17 cellular contexts compared by ENCODE assay signal in genomic region chr21:24367936-24368335, GRCh38.
A peak's percentile ranks its signal among the peaks of the same experiment; 100 is the strongest.
DNase-seq lines count a peak whose midpoint lies in the region; ATAC-seq and TF ChIP-seq lines count a peak whose summit lies in the region.
"Had no signal": no experiment of that assay in that cellular context is flagged by ENCODE, and none has a peak within 500 bp of the region (broad histone marks: within the 10 kb centered on the region; RNA-seq: fewer than 3 reads in every experiment).

No MANE protein-coding gene starts in this region.

- in situ Hi-C loops in mammary epithelial cell (cut with MboI; ENCODE audit: low sequenced_read_pairs in 2 of 2) = no loop called here

- POLR2A ChIA-PET in MCF 10A (lab: Yijun Ruan, JAX) = no interaction called here

- H4K20me1 ChIP-seq in mammary epithelial cell (ENCODE audit: insufficient read depth, low read length) = no peaks in the 10 kb centered on the region
- H4K20me1 ChIP-seq: BLaER1 treated with 17β-estradiol and CSF1 and Interleukin-3, amounts not matched to agents 10 nM and 100 nM had no signal

- H3K4me3 ChIP-seq in mammary epithelial cell (replicated peaks in 1 of 3; ENCODE audit: insufficient read depth in 1 of 3, low read depth in 2 of 3, low read length in 3 of 3) (no peak overlapping the region), adipocyte (ENCODE audit: low read length) (no peak overlapping the region)
- H3K4me3 ChIP-seq: BLaER1 treated with 17β-estradiol and CSF1 and Interleukin-3, amounts not matched to agents 10 nM and 100 nM had no signal

- DNase-seq in MCF 10A (ENCODE audit: unreplicated experiment) = peak; percentile 9
- DNase-seq in mammary epithelial cell = no peak
- peak; percentile 46 for DNase-seq in adipocyte (ENCODE audit: low read depth)
- DNase-seq in iris pigment epithelial cell (ENCODE audit: low read depth) = peak; percentile 4
- DNase-seq: 8988T; CD8-positive, alpha-beta memory T cell; GF-D8; Kasumi-1; NCI-H187 treated with DMSO at 0.1 percent for 48 hours; NCI-H69; NK-92 treated with Interleukin-12 subunit alpha and Interleukin-12 subunit beta, amount 100 ng/mL, for 24 hours had no signal

- H3K9me3 Mint-ChIP-seq in MCF 10A (ENCODE audit: unreplicated experiment) = peaks cover 7% of the 10 kb centered on the region
- H3K9me3 Mint-ChIP-seq: IgD-negative memory B cell had no signal

- peaks cover 17% of the 10 kb centered on the region for H3K4me1 Mint-ChIP-seq in MCF 10A (ENCODE audit: insufficient read depth, unreplicated experiment)
- H3K4me1 Mint-ChIP-seq: CD8-positive, alpha-beta memory T cell; IgD-negative memory B cell had no signal

- H3K9ac ChIP-seq in mammary epithelial cell (ENCODE audit: insufficient read depth, low read length) (no peak overlapping the region), adipocyte (ENCODE audit: low read length) (no peak overlapping the region)
- H3K9ac ChIP-seq: BLaER1 treated with 17β-estradiol and CSF1 and Interleukin-3, amounts not matched to agents 10 nM and 100 nM had no signal

- CTCF ChIA-PET in MCF 10A (lab: Yijun Ruan, JAX) (no interaction called here), mammary epithelial cell (lab: Charles Lee; ENCODE audit: low non-redundant PET) (no interaction called here)

- no peak for ATAC-seq in GM18867 (IDR thresholded peaks at IDR 0.05; ENCODE audit: unreplicated experiment)
- ATAC-seq in GM19351 (IDR thresholded peaks at IDR 0.05; ENCODE audit: unreplicated experiment) = no peak
- no peak for ATAC-seq in GM19023 (IDR thresholded peaks at IDR 0.05; ENCODE audit: unreplicated experiment)
- ATAC-seq in HG03565 (IDR thresholded peaks at IDR 0.05; ENCODE audit: unreplicated experiment) = no peak

- no peak overlapping the region for H3K4me2 ChIP-seq in mammary epithelial cell (ENCODE audit: insufficient read depth, low read depth, low read length)
- H3K4me2 ChIP-seq: BLaER1 treated with 17β-estradiol and CSF1 and Interleukin-3, amounts not matched to agents 10 nM and 100 nM had no signal

- TF ChIP-seq CTCF in MCF 10A (IDR thresholded peaks at IDR 0.05; ENCODE audit: unreplicated experiment) (no peak), mammary epithelial cell (conservative IDR thresholded peaks at IDR 0.05 in 1 of 2, IDR thresholded peaks at IDR 0.05 in 1 of 2; ENCODE audit: extremely low read depth in 1 of 2, insufficient read depth in 1 of 2, low read depth in 1 of 2, low read length in 2 of 2) (no peak)

- H3K9me3 ChIP-seq in mammary epithelial cell (replicated peaks; ENCODE audit: insufficient read depth, low read length) (peaks cover 18% of the 10 kb centered on the region), adipocyte (ENCODE audit: control insufficient read depth, low read length) (no peaks in the 10 kb centered on the region)
- H3K9me3 ChIP-seq: BLaER1 treated with 17β-estradiol and CSF1 and Interleukin-3, amounts not matched to agents 10 nM and 100 nM had no signal

- H3K27me3 Mint-ChIP-seq in MCF 10A (ENCODE audit: insufficient read depth, unreplicated experiment) = no peaks in the 10 kb centered on the region
- H3K27me3 Mint-ChIP-seq: CD8-positive, alpha-beta memory T cell; IgD-negative memory B cell had no signal

- H3K27me3 ChIP-seq in mammary epithelial cell (ENCODE audit: insufficient read depth, low read length) (no peaks in the 10 kb centered on the region), adipocyte (replicated peaks; ENCODE audit: control insufficient read depth, insufficient read depth, low read length) (no peaks in the 10 kb centered on the region)
- H3K27me3 ChIP-seq: BLaER1 treated with 17β-estradiol and CSF1 and Interleukin-3, amounts not matched to agents 10 nM and 100 nM had no signal

- no peaks in the 10 kb centered on the region for H3K79me2 ChIP-seq in mammary epithelial cell (ENCODE audit: insufficient read depth, low read length)

- no peak overlapping the region for H3K27ac ChIP-seq in mammary epithelial cell (ENCODE audit: insufficient read depth, low read depth, low read length)
- H3K27ac ChIP-seq: BLaER1 treated with 17β-estradiol and CSF1 and Interleukin-3, amounts not matched to agents 10 nM and 100 nM had no signal

- H3K36me3 ChIP-seq in mammary epithelial cell (ENCODE audit: insufficient read depth, low read length) (no peaks in the 10 kb centered on the region), adipocyte (ENCODE audit: control insufficient read depth, insufficient read depth, low read length, severe bottlenecking) (no peaks in the 10 kb centered on the region)
- H3K36me3 ChIP-seq: BLaER1 treated with 17β-estradiol and CSF1 and Interleukin-3, amounts not matched to agents 10 nM and 100 nM had no signal

- no peaks in the 10 kb centered on the region for H3K36me3 Mint-ChIP-seq in MCF 10A (ENCODE audit: insufficient read depth, unreplicated experiment)
- H3K36me3 Mint-ChIP-seq: CD8-positive, alpha-beta memory T cell; IgD-negative memory B cell had no signal

- BruUV-seq in MCF 10A (replicated peaks; lab: Mats Ljungman, UMichigan) (no TSS peak), mammary epithelial cell (replicated peaks; lab: Mats Ljungman, UMichigan) (no TSS peak)

- intact Hi-C loops in MCF 10A (cut with micrococcal nuclease) (no loop called here), mammary epithelial cell (cut with micrococcal nuclease) (no loop called here)

- H3K4me1 ChIP-seq in mammary epithelial cell (ENCODE audit: insufficient read depth, low read length) (no peaks in the 10 kb centered on the region), adipocyte (ENCODE audit: control insufficient read depth, insufficient read depth, low read length) (peaks cover 7% of the 10 kb centered on the region)
- H3K4me1 ChIP-seq: BLaER1 treated with 17β-estradiol and CSF1 and Interleukin-3, amounts not matched to agents 10 nM and 100 nM had no signal

- dilution Hi-C loops in mammary epithelial cell (cut with HindIII; ENCODE audit: low sequenced_read_pairs) = no loop called here

- no peak overlapping the region for H3K4me3 Mint-ChIP-seq in MCF 10A (ENCODE audit: unreplicated experiment)
- H3K4me3 Mint-ChIP-seq: CD8-positive, alpha-beta memory T cell; IgD-negative memory B cell had no signal

- H3K27ac Mint-ChIP-seq in MCF 10A (ENCODE audit: low read depth, unreplicated experiment) = no peak overlapping the region
- H3K27ac Mint-ChIP-seq: CD8-positive, alpha-beta memory T cell; IgD-negative memory B cell had no signal

- no peak overlapping the region for H2AFZ ChIP-seq in mammary epithelial cell (ENCODE audit: low read depth, low read length)
